In genomic region chr2:160517731-160518130, GRCh38 we compare ENCODE assay signal across 21 cellular contexts.
"Had no signal": no experiment of that assay in that cellular context is flagged by ENCODE, and none has a peak within 500 bp of the region (broad histone marks: within the 10 kb centered on the region; RNA-seq: fewer than 3 reads in every experiment).

No MANE protein-coding gene starts in this region.

- H3K4me3 Mint-ChIP-seq: IgD-negative memory B cell had no signal

- H3K4me3 ChIP-seq: K562, MG63 had no signal

- H3K27me3 ChIP-seq: MG63 had no signal

- H3K36me3 Mint-ChIP-seq: IgD-negative memory B cell had no signal

- H3K27ac ChIP-seq: HL-60, KMS-11, RWPE1 had no signal

- H3K27ac Mint-ChIP-seq: IgD-negative memory B cell had no signal

- H3K9ac ChIP-seq: KMS-11 had no signal

- H3K9me3 Mint-ChIP-seq: IgD-negative memory B cell had no signal

- ATAC-seq: K562, SK-N-SH treated with all-trans-retinoic acid at 6 μM for 48 hours had no signal

- H3K9me3 ChIP-seq: MG63 had no signal

- H3K4me2 ChIP-seq: KMS-11 had no signal

- H3K36me3 ChIP-seq: MG63 had no signal

- DNase-seq: Kasumi-1, MG63, NCI-H1092, NCI-H1105 treated with DMSO at 0.1 percent for 48 hours, NCI-H1417 treated with DMSO at 0.1 percent for 48 hours, NCI-H146, NCI-H1694 treated with DMSO at 0.1 percent for 48 hours, NCI-H1930, NCI-H2081, NCI-H2107, NCI-H2227 treated with DMSO at 0.1 percent for 48 hours, NCI-H524, NCI-H526 treated with DMSO at 0.1 percent for 48 hours, NCI-H748 treated with DMSO at 0.1 percent for 48 hours, SHP77 had no signal
